6 cellular contexts compared by ENCODE assay signal in genomic region chr7:154030476-154030875, GRCh38. TPM values are rescaled to one million over a fixed set of nuclear protein-coding genes. Genes with fewer than 3 reads are reported as not detected.
"Had no signal": no experiment of that assay in that cellular context is flagged by ENCODE, and none has a peak within 500 bp of the region (broad histone marks: within the 10 kb centered on the region; RNA-seq: fewer than 3 reads in every experiment).

No MANE protein-coding gene starts in this region.

RNA-seq across cellular contexts. Expression of gene DPP6, which starts 21.7 kb away (rescaled TPM):
- total RNA-seq: naive thymus-derived CD4-positive, alpha-beta T cell; natural killer cell; osteoblast; right lobe of liver; thoracic aorta had no signal
- polyA plus RNA-seq: naive thymus-derived CD4-positive, alpha-beta T cell; smooth muscle cell had no signal
